20 cellular contexts compared by ENCODE assay signal in genomic region chr15:84894743-84895425, GRCh38. TPM values are rescaled to one million over a fixed set of nuclear protein-coding genes. Genes with fewer than 3 reads are reported as not detected.
DNase-seq lines count a peak whose midpoint lies in the region; ATAC-seq and TF ChIP-seq lines count a peak whose summit lies in the region.
"Had no signal": no experiment of that assay in that cellular context is flagged by ENCODE, and none has a peak within 500 bp of the region (broad histone marks: within the 10 kb centered on the region; RNA-seq: fewer than 3 reads in every experiment).

No MANE protein-coding gene starts in this region.

- H3K36me3 ChIP-seq in Panc1 (ENCODE audit: control insufficient read depth, insufficient read depth, low read length): no peaks in the 10 kb centered on the region
- no peaks in the 10 kb centered on the region for H3K36me3 ChIP-seq in upper lobe of right lung
- no peaks in the 10 kb centered on the region for H3K36me3 ChIP-seq in mucosa of descending colon (ENCODE audit: low read depth)
- H3K36me3 ChIP-seq: BLaER1, MG63 had no signal

- POLR2A ChIA-PET in Panc1 (lab: Charles Lee): no interaction called here

- no peak overlapping the region for H3K4me3 ChIP-seq in Panc1 (ENCODE audit: low read depth in 2 of 2, low read length in 2 of 2)
- H3K4me3 ChIP-seq in upper lobe of right lung: no peak overlapping the region
- no peak overlapping the region for H3K4me3 ChIP-seq in mucosa of descending colon
- H3K4me3 ChIP-seq: BLaER1, MG63 had no signal

- CTCF ChIA-PET in Panc1 (lab: Charles Lee): no interaction called here

- H3K9me3 Mint-ChIP-seq in mesothelial cell of epicardium: peaks cover 4% of the 10 kb centered on the region

- 0 out of 2 replicates have a peak, but pooled peaks have one; percentile 47 for ATAC-seq in Panc1
- no peak for ATAC-seq in upper lobe of right lung
- no peak for ATAC-seq in mucosa of descending colon
- no peak for ATAC-seq in HG03442 (IDR thresholded peaks at IDR 0.05; ENCODE audit: unreplicated experiment)

- in situ Hi-C loops in Panc1 (cut with HindIII; ENCODE audit: low pct_unique_long_range_greater_than_20kb, low sequenced_read_pairs): no loop called here

- H3K27ac ChIP-seq in Panc1 (ENCODE audit: low read length) (no peak overlapping the region), upper lobe of right lung (no peak overlapping the region)
- H3K27ac ChIP-seq: 22Rv1, BLaER1 had no signal

- DNase-seq in SIG-M5 treated with dmso at 0.1 percent for 504 hours (lab: John Stamatoyannopoulos, UW; ENCODE audit: unreplicated experiment) (peak; percentile 24), SIG-M5 (lab: John Stamatoyannopoulos, UW) (no peak), Panc1 (ENCODE audit: low read depth, low spot score) (no peak), kidney tubule cell (ENCODE audit: low spot score) (peak; percentile 25), upper lobe of right lung (peak; percentile 50), mesothelial cell of epicardium (ENCODE audit: low spot score in 2 of 2, unreplicated experiment in 2 of 2) (no peak), mucosa of descending colon (no peak)
- DNase-seq: CD8-positive, alpha-beta memory T cell; DND-41; GOT3; KBM-7; MG63; NCI-H1092 treated with DMSO at 0.1 percent for 48 hours; NCI-H1694 treated with DMSO at 0.1 percent for 48 hours; NCI-H446 treated with DMSO at 0.1 percent for 48 hours; NCI-H748 treated with DMSO at 0.1 percent for 48 hours had no signal

- H3K27ac Mint-ChIP-seq in mesothelial cell of epicardium: no peak overlapping the region
- H3K27ac Mint-ChIP-seq: CD8-positive, alpha-beta memory T cell had no signal

- no peaks in the 10 kb centered on the region for H3K4me1 Mint-ChIP-seq in mesothelial cell of epicardium
- H3K4me1 Mint-ChIP-seq: CD8-positive, alpha-beta memory T cell had no signal

- no peaks in the 10 kb centered on the region for H3K27me3 ChIP-seq in Panc1 (ENCODE audit: control insufficient read depth, insufficient read depth, low read length)
- no peaks in the 10 kb centered on the region for H3K27me3 ChIP-seq in upper lobe of right lung
- H3K27me3 ChIP-seq: BLaER1, MG63 had no signal

- TF ChIP-seq CTCF in Panc1 (IDR thresholded peaks at IDR 0.05) (no peak), upper lobe of right lung (IDR thresholded peaks at IDR 0.05) (no peak), mesothelial cell of epicardium (IDR thresholded peaks at IDR 0.05; ENCODE audit: unreplicated experiment) (no peak), mucosa of descending colon (IDR thresholded peaks at IDR 0.05) (no peak)

- H3K4me3 Mint-ChIP-seq in mesothelial cell of epicardium: no peak overlapping the region
- H3K4me3 Mint-ChIP-seq: CD8-positive, alpha-beta memory T cell had no signal

- no peaks in the 10 kb centered on the region for H3K9me3 ChIP-seq in Panc1 (ENCODE audit: control insufficient read depth, insufficient read depth, low read depth, low read length)
- no peaks in the 10 kb centered on the region for H3K9me3 ChIP-seq in upper lobe of right lung
- H3K9me3 ChIP-seq in mucosa of descending colon: no peaks in the 10 kb centered on the region
- H3K9me3 ChIP-seq: MG63 had no signal

- BruUV-seq in Panc1 (replicated peaks; lab: Mats Ljungman, UMichigan): no TSS peak

- H3K36me3 Mint-ChIP-seq in mesothelial cell of epicardium: no peaks in the 10 kb centered on the region

- H3K27me3 Mint-ChIP-seq in mesothelial cell of epicardium (ENCODE audit: low read depth): no peaks in the 10 kb centered on the region

- intact Hi-C loops in Panc1 (cut with micrococcal nuclease; ENCODE audit: unreplicated experiment) (no loop called here), upper lobe of right lung (cut with DNase I) (no loop called here), mucosa of descending colon (cut with DNase I, micrococcal nuclease) (loop anchor here in 1 of 2 donors (10.0 kb wide), 1 partner anchor 300 kb away; no protein-coding TSS in a partner anchor)

- H3K4me1 ChIP-seq in Panc1 (ENCODE audit: control insufficient read depth, insufficient read depth, low read length) (no peaks in the 10 kb centered on the region), upper lobe of right lung (no peaks in the 10 kb centered on the region), mucosa of descending colon (ENCODE audit: low read depth) (no peaks in the 10 kb centered on the region)

RNA-seq across cellular contexts. Expression of gene SLC28A1, which starts 10.4 kb away (rescaled TPM):
- total RNA-seq in Panc1 (2021; ENCODE audit: unreplicated experiment) (not detected), upper lobe of right lung (not detected), mesothelial cell of epicardium (0.16 to 0.24 TPM (median 0.20 TPM) in 3 replicates), mucosa of descending colon (not detected)
- polyA plus RNA-seq in Panc1 (2012; ENCODE audit: insufficient read length): not detected
- total RNA-seq: CD8-positive, alpha-beta memory T cell; SK-MEL-5 had no signal
- polyA plus RNA-seq: CD8-positive, alpha-beta memory T cell had no signal

Comparison
In these comparisons a context has a peak if more than half of its experiments do, and no peak if none do; other contexts are left out.
1. DNase-seq: peak in SIG-M5 treated with dmso at 0.1 percent for 504 hours (single experiment), kidney tubule cell (single experiment) and upper lobe of right lung (single experiment); none in SIG-M5 (single experiment), Panc1 (single experiment), mesothelial cell of epicardium (0 of 2) and mucosa of descending colon (0 of 3).